Comparison of ENCODE assay signal across 7 cellular contexts in the genomic region with DNA sequence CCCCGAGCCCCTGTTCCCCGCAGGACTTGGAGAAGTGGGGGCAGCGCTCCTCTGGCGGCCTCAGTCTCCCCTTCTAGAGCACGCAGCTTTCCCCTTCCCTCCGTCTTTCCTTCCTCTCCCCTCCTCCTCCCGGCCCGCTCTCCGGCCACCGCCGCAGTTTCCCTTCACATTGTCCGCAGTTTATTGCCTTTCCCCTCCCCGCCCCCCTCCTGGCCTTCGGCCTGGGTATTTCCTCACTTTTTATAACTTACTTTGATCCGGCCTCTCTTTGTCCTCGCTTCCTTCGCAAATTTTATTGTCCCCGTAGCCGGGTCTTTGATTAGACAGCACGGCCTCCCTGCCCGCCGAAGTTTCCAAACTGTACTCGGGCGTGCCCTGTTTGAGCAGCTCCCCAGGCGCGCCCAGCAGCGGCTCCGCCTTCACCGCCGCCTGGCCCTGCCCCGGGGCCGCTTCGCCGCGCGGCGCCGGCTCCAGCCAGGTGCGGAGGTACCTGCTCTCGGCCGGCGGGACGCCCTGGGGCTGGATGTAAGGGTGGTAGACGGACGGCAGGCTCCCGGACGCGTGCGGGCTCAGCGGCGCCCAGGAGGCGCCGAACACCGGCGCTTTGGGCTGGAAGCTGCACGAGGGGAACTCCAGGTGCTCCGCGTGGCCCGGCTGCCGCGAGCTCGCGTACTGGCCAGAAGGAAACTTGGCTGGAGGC. TPM values are rescaled to one million over a fixed set of nuclear protein-coding genes. Genes with fewer than 3 reads are reported as not detected.
DNase-seq lines count a peak whose midpoint lies in the region; ATAC-seq and TF ChIP-seq lines count a peak whose summit lies in the region.
"Had no signal": no experiment of that assay in that cellular context is flagged by ENCODE, and none has a peak within 500 bp of the region (broad histone marks: within the 10 kb centered on the region; RNA-seq: fewer than 3 reads in every experiment).

No MANE protein-coding gene starts in this region.

- peak overlapping the region; percentile 62 for H3K4me3 Mint-ChIP-seq in osteocyte (ENCODE audit: unreplicated experiment)

- peaks cover 2% of the 10 kb centered on the region for H3K36me3 Mint-ChIP-seq in osteocyte (ENCODE audit: unreplicated experiment)

- peak overlapping the region; percentile 82 for H3K4me2 ChIP-seq in mammary epithelial cell (ENCODE audit: insufficient read depth, low read depth, low read length)

- H3K9me3 ChIP-seq in AG04450 (ENCODE audit: control insufficient read depth, insufficient read depth, low read length), result peaks cover 10% of the 10 kb centered on the region; the same call in 1 of the 2 replicates
- H3K9me3 ChIP-seq in MG63, result no peaks in the 10 kb centered on the region
- no peaks in the 10 kb centered on the region for H3K9me3 ChIP-seq in mammary epithelial cell (replicated peaks; ENCODE audit: insufficient read depth, low read length)
- H3K9me3 ChIP-seq: neutrophil had no signal

- peak overlapping the region; percentile 74 for H2AFZ ChIP-seq in mammary epithelial cell (ENCODE audit: low read depth, low read length)

- dilution Hi-C loops in mammary epithelial cell (cut with HindIII; ENCODE audit: low sequenced_read_pairs), result no loop called here

- peaks cover 5% of the 10 kb centered on the region for H3K4me1 Mint-ChIP-seq in osteocyte (ENCODE audit: unreplicated experiment)

- WGBS in mammary epithelial cell (ENCODE audit: low coverage, missing lambda C conversion rate), result 3% methylated on average over 17 of the region's 63 CpGs

- H3K27ac Mint-ChIP-seq in osteocyte (ENCODE audit: unreplicated experiment), result no peak overlapping the region

- H3K27me3 ChIP-seq in AG04450 (ENCODE audit: control insufficient read depth, insufficient read depth, low read length), result peaks cover 98% of the 10 kb centered on the region
- no peaks in the 10 kb centered on the region for H3K27me3 ChIP-seq in MG63
- peaks cover 81% of the 10 kb centered on the region for H3K27me3 ChIP-seq in mammary epithelial cell (ENCODE audit: insufficient read depth, low read length)

- ATAC-seq in HG02678 (IDR thresholded peaks at IDR 0.05; ENCODE audit: unreplicated experiment), result no peak
- no peak for ATAC-seq in GM21526 (IDR thresholded peaks at IDR 0.05; ENCODE audit: low FRiP score, unreplicated experiment)

- in situ Hi-C loops in mammary epithelial cell (cut with MboI; ENCODE audit: low sequenced_read_pairs in 2 of 2), result no loop called here

- no peaks in the 10 kb centered on the region for H3K9me3 Mint-ChIP-seq in osteocyte (ENCODE audit: unreplicated experiment)

- peaks cover 26% of the 10 kb centered on the region for H3K36me3 ChIP-seq in MG63
- H3K36me3 ChIP-seq in mammary epithelial cell (ENCODE audit: insufficient read depth, low read length), result no peaks in the 10 kb centered on the region
- H3K36me3 ChIP-seq: neutrophil had no signal

- CTCF ChIA-PET in AG04450 (lab: Charles Lee), result interaction anchor here (1.2 to 2.0 kb wide), 3 partner anchors 10 to 318 kb away, joined by 5 to 11 read pairs (median 5); no protein-coding TSS in a partner anchor
- CTCF ChIA-PET in mammary epithelial cell (lab: Charles Lee; ENCODE audit: low non-redundant PET), result no interaction called here

- BruUV-seq in mammary epithelial cell (replicated peaks; lab: Mats Ljungman, UMichigan), result no TSS peak

- H3K79me2 ChIP-seq in mammary epithelial cell (ENCODE audit: insufficient read depth, low read length), result no peaks in the 10 kb centered on the region

- no peak overlapping the region for H3K9ac ChIP-seq in mammary epithelial cell (ENCODE audit: insufficient read depth, low read length)

- TF ChIP-seq CTCF in AG04450 (IDR thresholded peaks at IDR 0.05; ENCODE audit: low read depth, low read length) (no peak), mammary epithelial cell (conservative IDR thresholded peaks at IDR 0.05 in 1 of 2, IDR thresholded peaks at IDR 0.05 in 1 of 2; ENCODE audit: extremely low read depth in 1 of 2, insufficient read depth in 1 of 2, low read depth in 1 of 2, low read length in 2 of 2) (no peak), osteocyte (IDR thresholded peaks at IDR 0.05) (no peak)

- no peaks in the 10 kb centered on the region for H4K20me1 ChIP-seq in mammary epithelial cell (ENCODE audit: insufficient read depth, low read length)

- peaks cover 14% of the 10 kb centered on the region for H3K4me1 ChIP-seq in mammary epithelial cell (ENCODE audit: insufficient read depth, low read length)

- intact Hi-C loops in mammary epithelial cell (cut with micrococcal nuclease), result no loop called here

- no peak for DNase-seq in AG04450 (ENCODE audit: low read depth, low spot score)
- peak; percentile 69 for DNase-seq in MG63
- peak; percentile 56 for DNase-seq in mammary epithelial cell
- no peak for DNase-seq in osteocyte (ENCODE audit: extremely low spot score, unreplicated experiment)

- peaks cover 84% of the 10 kb centered on the region for H3K27me3 Mint-ChIP-seq in osteocyte (ENCODE audit: unreplicated experiment)

- POLR2A ChIA-PET in AG04450 (lab: Yijun Ruan, JAX), result interaction anchor here (0.6 kb wide), 1 partner anchor 153 kb away, joined by 4 read pairs; no protein-coding TSS in a partner anchor

- H3K27ac ChIP-seq in AG04450 (ENCODE audit: low read depth, low read length) (no peak overlapping the region), mammary epithelial cell (ENCODE audit: insufficient read depth, low read depth, low read length) (no peak overlapping the region)
- H3K27ac ChIP-seq: neutrophil had no signal

- H3K4me3 ChIP-seq in AG04450 (ENCODE audit: low read depth, low read length) (peak overlapping the region; percentile 22), MG63 (peak overlapping the region; percentile 74), mammary epithelial cell (replicated peaks in 1 of 3; ENCODE audit: insufficient read depth in 1 of 3, low read depth in 2 of 3, low read length in 3 of 3) (peak overlapping the region; percentile 35 to 43 (median 37))

RNA-seq across cellular contexts. Expression of gene HOXB9, which starts 0.5 kb away (rescaled TPM):
- polyA plus RNA-seq in AG04450 (2011; rRNA removed), result 0.02 TPM in 1 of 2 replicates, not detected in the other
- not detected in 2 replicates for polyA minus RNA-seq in AG04450 (2011; rRNA and poly(A)+ RNA removed)
- 7.3 and 21.0 TPM in 2 replicates for total RNA-seq in MG63 (2014; rRNA removed; shearing (Covaris generic); ENCODE audit: low replicate concordance)
- under 1 TPM in 1 of 2 donors, not detected in 1; 0.59 TPM for total RNA-seq in mammary epithelial cell
- not detected for polyA plus RNA-seq in mammary epithelial cell
- not detected for polyA minus RNA-seq in mammary epithelial cell
- not detected in 2 replicates for total RNA-seq in osteocyte

RNA-seq across cellular contexts. Expression of gene HOXB8, which starts 10.6 kb away (rescaled TPM):
- 0.87 and 0.97 TPM in 2 replicates for polyA plus RNA-seq in AG04450 (2011; rRNA removed)
- 0.61 and 1.3 TPM in 2 replicates for polyA minus RNA-seq in AG04450 (2011; rRNA and poly(A)+ RNA removed)
- total RNA-seq in MG63 (2014; rRNA removed; shearing (Covaris generic); ENCODE audit: low replicate concordance), result 3.8 and 4.8 TPM in 2 replicates
- not detected for total RNA-seq in mammary epithelial cell
- polyA plus RNA-seq in mammary epithelial cell, result not detected
- polyA minus RNA-seq in mammary epithelial cell, result not detected
- total RNA-seq in osteocyte, result not detected in 2 replicates

RNA-seq across cellular contexts. Expression of gene HOXB7, which starts 14.8 kb away (rescaled TPM):
- polyA plus RNA-seq in AG04450 (2011; rRNA removed) (10.1 and 11.3 TPM in 2 replicates), mammary epithelial cell (0.67 TPM)
- 2.5 and 2.7 TPM in 2 replicates for polyA minus RNA-seq in AG04450 (2011; rRNA and poly(A)+ RNA removed)
- total RNA-seq in MG63 (2014; rRNA removed; shearing (Covaris generic); ENCODE audit: low replicate concordance), result 9.8 and 30.6 TPM in 2 replicates
- total RNA-seq in mammary epithelial cell (not detected), osteocyte (not detected in 2 replicates)
- not detected for polyA minus RNA-seq in mammary epithelial cell

RNA-seq across cellular contexts. Expression of gene HOXB6, which starts 20.9 kb away (rescaled TPM):
- 15.4 and 20.4 TPM in 2 replicates for polyA plus RNA-seq in AG04450 (2011; rRNA removed)
- 9.1 and 12.0 TPM in 2 replicates for polyA minus RNA-seq in AG04450 (2011; rRNA and poly(A)+ RNA removed)
- 7.0 and 7.7 TPM in 2 replicates for total RNA-seq in MG63 (2014; rRNA removed; shearing (Covaris generic); ENCODE audit: low replicate concordance)
- total RNA-seq in mammary epithelial cell, result under 1 TPM; under 0.01 to 0.59 TPM
- polyA plus RNA-seq in mammary epithelial cell, result 0.49 TPM
- polyA minus RNA-seq in mammary epithelial cell, result not detected
- not detected in 2 replicates for total RNA-seq in osteocyte

RNA-seq across cellular contexts. Expression of gene HOXB5, which starts 32.1 kb away (rescaled TPM):
- 9.4 and 9.8 TPM in 2 replicates for polyA plus RNA-seq in AG04450 (2011; rRNA removed)
- 4.2 and 4.4 TPM in 2 replicates for polyA minus RNA-seq in AG04450 (2011; rRNA and poly(A)+ RNA removed)
- total RNA-seq in MG63 (2014; rRNA removed; shearing (Covaris generic); ENCODE audit: low replicate concordance), result not detected in 2 replicates
- total RNA-seq in mammary epithelial cell, result not detected
- polyA plus RNA-seq in mammary epithelial cell, result not detected
- polyA minus RNA-seq in mammary epithelial cell, result not detected
- not detected in 2 replicates for total RNA-seq in osteocyte

Comparison
In these comparisons a context has a peak if more than half of its experiments do, and no peak if none do; other contexts are left out.
1. DNase-seq: peak in MG63 (single experiment) and mammary epithelial cell (single experiment); none in AG04450 (single experiment) and osteocyte (single experiment).
2. H3K4me3 ChIP-seq: peak in every context shown above with its lines; median percentile 74 in MG63; 37 in mammary epithelial cell; 22 in AG04450.
3. RNA of gene HOXB7, which starts 14.8 kb away (total RNA-seq): 9.8 to 30.6 TPM in MG63; not detected in mammary epithelial cell and not detected in osteocyte; every median in the first group is over 10 times any median in the second.